ENCODE assay signal across 8 cellular contexts in genomic region chrX:74535633-74536141, GRCh38.
DNase-seq lines count a peak whose midpoint lies in the region; ATAC-seq and TF ChIP-seq lines count a peak whose summit lies in the region.

No MANE protein-coding gene starts in this region.

- TF ChIP-seq CTCF in WERI-Rb-1 (IDR thresholded peaks at IDR 0.05; ENCODE audit: low read depth, low read length) (no peak), coronary artery (IDR thresholded peaks at IDR 0.05) (no peak)

- no peaks in the 10 kb centered on the region for H3K9me3 ChIP-seq in WERI-Rb-1 (ENCODE audit: severe bottlenecking)

- ATAC-seq in GM18498 (IDR thresholded peaks at IDR 0.05; ENCODE audit: unreplicated experiment) = peak; percentile 40
- peak; percentile 82 for ATAC-seq in left lobe of liver
- ATAC-seq in HG03025 (IDR thresholded peaks at IDR 0.05; ENCODE audit: low FRiP score, unreplicated experiment) = no peak

- peak overlapping the region; percentile 59 for H3K4me3 ChIP-seq in WERI-Rb-1 (ENCODE audit: low read depth, low read length)
- peak overlapping the region; percentile 68 for H3K4me3 ChIP-seq in coronary artery

- peaks cover 13% of the 10 kb centered on the region for H3K27me3 ChIP-seq in WERI-Rb-1 (ENCODE audit: insufficient read depth, low read depth, severe bottlenecking)

- no peaks in the 10 kb centered on the region for H3K36me3 ChIP-seq in WERI-Rb-1

- DNase-seq in A172 (ENCODE audit: low spot score) = peak; percentile 11
- peak; percentile 24 for DNase-seq in HS-27A (ENCODE audit: low read depth)
- peak; percentile 36 for DNase-seq in WERI-Rb-1
- peak; percentile 86 for DNase-seq in coronary artery (ENCODE audit: low spot score)
- peak; percentile 75 for DNase-seq in left lobe of liver (ENCODE audit: low spot score)
- DNase-seq in stimulated activated CD4-positive, alpha-beta T cell treated with anti-CD3 and anti-CD28 coated beads, Interleukin-4, amount 100 ng/mL, for 24 hours = peak; percentile 24

- peak overlapping the region; percentile 90 for H3K27ac ChIP-seq in WERI-Rb-1
- peak overlapping the region; percentile 67 to 95 for H3K27ac ChIP-seq in coronary artery

Comparison
In these comparisons a context has a peak if more than half of its experiments do, and no peak if none do; other contexts are left out.
1. DNase-seq: peak in every context shown above with its lines; median percentile 86 in coronary artery; 75 in left lobe of liver; 36 in WERI-Rb-1; 24 in HS-27A; 24 in stimulated activated CD4-positive, alpha-beta T cell treated with anti-CD3 and anti-CD28 coated beads, Interleukin-4, amount 100 ng/mL, for 24 hours; 11 in A172.